8 cellular contexts compared by ENCODE assay signal in the genomic region with DNA sequence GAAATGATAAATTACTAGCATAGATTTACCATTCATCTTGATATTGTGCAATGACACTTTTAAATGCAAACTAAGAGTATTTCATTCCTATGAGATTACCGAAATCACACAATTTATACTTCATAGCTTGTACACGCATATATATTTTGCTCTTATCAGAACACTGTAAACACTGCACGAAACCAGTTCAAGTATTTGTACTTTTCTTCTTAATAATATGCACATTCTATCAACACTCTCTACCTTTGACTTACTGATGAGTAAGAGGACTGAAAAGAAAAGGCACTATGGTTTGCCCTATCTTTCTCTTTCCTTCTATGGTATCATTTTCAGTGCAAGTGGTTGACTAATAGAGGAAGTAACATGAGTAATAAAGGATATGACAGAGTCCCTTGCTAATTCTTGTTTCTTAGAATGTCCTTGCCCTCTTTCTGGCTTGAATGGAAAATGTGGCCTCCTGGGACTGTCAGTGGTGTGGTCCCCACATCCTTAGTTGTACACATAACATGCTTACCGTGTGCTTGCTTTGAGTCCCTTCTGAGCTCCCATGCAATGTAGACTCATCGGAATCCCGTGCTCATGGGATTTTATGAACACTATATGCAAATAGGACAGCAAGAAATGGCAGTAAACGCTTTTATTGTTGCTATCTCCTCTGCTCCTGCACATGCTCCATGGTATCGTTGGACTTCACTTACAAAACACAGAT.
DNase-seq lines count a peak whose midpoint lies in the region; ATAC-seq and TF ChIP-seq lines count a peak whose summit lies in the region.

No MANE protein-coding gene starts in this region.

- H3K79me2 ChIP-seq in ACC112 (ENCODE audit: control insufficient read depth, insufficient read depth, low read length, unreplicated experiment), result no peaks in the 10 kb centered on the region

- CTCF ChIA-PET in RWPE1 (lab: Yijun Ruan, JAX), result interaction anchor here (0.6 kb wide), 1 partner anchor 288 kb away, joined by 3 read pairs; no protein-coding TSS in a partner anchor

- H3K36me3 ChIP-seq in ACC112 (ENCODE audit: insufficient read depth, low read length), result 0 out of 2 replicates have a peak, but pooled peaks cover 6% of the 10 kb centered on the region
- no peaks in the 10 kb centered on the region for H3K36me3 ChIP-seq in spleen
- H3K36me3 ChIP-seq in HAP-1 (replicated peaks), result no peaks in the 10 kb centered on the region

- intact Hi-C loops in spleen (cut with DNase I; ENCODE audit: low total_unique reads), result no loop called here

- POLR2A ChIA-PET in RWPE1 (lab: Yijun Ruan, JAX; ENCODE audit: low non-redundant PET), result no interaction called here

- no peak for TF ChIP-seq POLR2A in spleen (IDR thresholded peaks at IDR 0.05)

- H3K4me1 ChIP-seq in ACC112 (ENCODE audit: control insufficient read depth, insufficient read depth, low read length, unreplicated experiment), result peaks cover 52% of the 10 kb centered on the region
- peaks cover 7 to 34% (median 19%) of the 10 kb centered on the region in 6 donors for H3K4me1 ChIP-seq in spleen
- H3K4me1 ChIP-seq in HAP-1, result peaks cover 2% of the 10 kb centered on the region; the same call in 1 of the 2 replicates

- peak overlapping the region; percentile 25; the same call in 1 of the 2 replicates for H3K4me3 ChIP-seq in ACC112 (ENCODE audit: low read depth, low read length)
- no peak overlapping the region for H3K4me3 ChIP-seq in spleen
- no peak overlapping the region for H3K4me3 ChIP-seq in HAP-1

- H3K27ac ChIP-seq in ACC112 (ENCODE audit: low read depth, low read length) (peak overlapping the region; percentile 93), RWPE1 (no peak overlapping the region), epithelial cell of prostate (peak overlapping the region; percentile 77), spleen (peak overlapping the region in 7 of 8 donors; percentile 30 to 73 (median 58))

- peak overlapping the region; percentile 39 for H2AFZ ChIP-seq in ACC112 (ENCODE audit: low read length, unreplicated experiment)

- H3K27me3 ChIP-seq in ACC112 (ENCODE audit: insufficient read depth, low read length) (no peaks in the 10 kb centered on the region), spleen (replicated peaks in 1 of 7) (peaks cover 0 to 61% (median 0%) of the 10 kb centered on the region in 7 donors), HAP-1 (ENCODE audit: low read depth) (no peaks in the 10 kb centered on the region)

- DNase-seq in RWPE1 (ENCODE audit: low spot score) (peak; percentile 75), epithelial cell of prostate (ENCODE audit: low read depth, low spot score) (peak; percentile 70), spleen (no peak), DMS153 treated with DMSO at 0.1 percent for 48 hours (lab: John Stamatoyannopoulos, UW; ENCODE audit: unreplicated experiment) (no peak), HAP-1 (ENCODE audit: low spot score in 2 of 2) (no peak)

- WGBS in spleen, 5 donors, result 44 to 65% (median 52%) methylated on average over 8 of the region's 8 CpGs

- in situ Hi-C loops in HAP-1 (cut with MboI; ENCODE audit: low sequenced_read_pairs), result no loop called here

- ATAC-seq in GM18861 (IDR thresholded peaks at IDR 0.05; ENCODE audit: unreplicated experiment) (peak; percentile 88), HG03039 (IDR thresholded peaks at IDR 0.05; ENCODE audit: unreplicated experiment) (peak; percentile 81)

- no peak for TF ChIP-seq CTCF in RWPE1 (conservative IDR thresholded peaks at IDR 0.05; ENCODE audit: low read depth)
- no peak for TF ChIP-seq CTCF in spleen (IDR thresholded peaks at IDR 0.05 in 8 of 11, conservative IDR thresholded peaks at IDR 0.05 in 3 of 11)

- H3K9me3 ChIP-seq in spleen, result peaks cover 0 to 7% (median 0%) of the 10 kb centered on the region in 8 donors
- H3K9me3 ChIP-seq in HAP-1, result no peaks in the 10 kb centered on the region

Comparison
In these comparisons a context has a peak if more than half of its experiments do, and no peak if none do; other contexts are left out.
1. DNase-seq: peak in RWPE1 (single experiment) and epithelial cell of prostate (single experiment); none in spleen (single experiment), DMS153 treated with DMSO at 0.1 percent for 48 hours (single experiment) and HAP-1 (0 of 2).